ENCODE assay signal across 1 cellular context in genomic region chr19:33392341-33393285, GRCh38.
A peak's percentile ranks its signal among the peaks of the same experiment; 100 is the strongest.
TF ChIP-seq lines count a peak whose summit lies in the region.

No MANE protein-coding gene starts in this region.

TF ChIP-seq in HepG2, 621 proteins besides CTCF, POLR2A, EP300 and RAD21 (continued from another document and continues in another):
- TF ChIP-seq ZNF687 (CRISPR knock-in tag; IDR thresholded peaks at IDR 0.05) (peak; percentile 100), ZNF430 (CRISPR knock-in tag; IDR thresholded peaks at IDR 0.05) (peak; percentile 100), TMF1 (CRISPR knock-in tag; IDR thresholded peaks at IDR 0.05; ENCODE audit: low read depth) (peak; percentile 99), U2AF2 (IDR thresholded peaks at IDR 0.05; ENCODE audit: low read depth, low read length) (no peak), IRF2 (CRISPR knock-in tag; IDR thresholded peaks at IDR 0.05) (peak; percentile 93), PCBP2 (optimal IDR thresholded peaks at IDR 0.05; ENCODE audit: low read depth, low read length, poor library complexity, severe bottlenecking) (no peak), ZMAT5 (CRISPR knock-in tag; IDR thresholded peaks at IDR 0.05; ENCODE audit: borderline replicate concordance, low read depth) (no peak), DBP (CRISPR knock-in tag; IDR thresholded peaks at IDR 0.05; ENCODE audit: not compliant biosample characterization) (peak; percentile 94), ZEB1 (IDR thresholded peaks at IDR 0.05; ENCODE audit: insufficient replicate concordance, low read depth) (no peak), SRF (IDR thresholded peaks at IDR 0.05; ENCODE audit: low read depth, low read length) (no peak), TFDP1 (CRISPR knock-in tag; IDR thresholded peaks at IDR 0.05; ENCODE audit: borderline replicate concordance) (peak; percentile 98), RFX3 (CRISPR knock-in tag; IDR thresholded peaks at IDR 0.05) (no peak), EHMT2 (IDR thresholded peaks at IDR 0.05; ENCODE audit: borderline replicate concordance, low read depth, low read length) (no peak), ZMYM3 (CRISPR knock-in tag; IDR thresholded peaks at IDR 0.05) (peak; percentile 87; the same call in 1 of the 2 replicates), HOXA7 (CRISPR knock-in tag; IDR thresholded peaks at IDR 0.05) (0 out of 2 replicates have a peak, but pooled peaks have one; percentile 79), POLR2AphosphoS5 (IDR thresholded peaks at IDR 0.05; ENCODE audit: low read depth, low read length) (peak; percentile 36; the same call in 1 of the 2 replicates), PREB (CRISPR knock-in tag; IDR thresholded peaks at IDR 0.05) (peak; percentile 99), ZNF296 (CRISPR knock-in tag; conservative IDR thresholded peaks at IDR 0.05) (peak; percentile 99), PAWR (CRISPR knock-in tag; IDR thresholded peaks at IDR 0.05; ENCODE audit: borderline replicate concordance) (no peak), NFE2L1 (CRISPR knock-in tag; IDR thresholded peaks at IDR 0.05; ENCODE audit: borderline replicate concordance) (peak; percentile 96), ZUFSP (CRISPR knock-in tag; IDR thresholded peaks at IDR 0.05; ENCODE audit: borderline replicate concordance) (no peak), ZNF614 (CRISPR knock-in tag; IDR thresholded peaks at IDR 0.05; ENCODE audit: borderline replicate concordance) (peak; percentile 95; the same call in 1 of the 2 replicates), FOSL2 (CRISPR knock-in tag; IDR thresholded peaks at IDR 0.05) (peak; percentile 79), HDAC1 (CRISPR knock-in tag; IDR thresholded peaks at IDR 0.05) (peak; percentile 93), FOXO4 (CRISPR knock-in tag; conservative IDR thresholded peaks at IDR 0.05) (peak; percentile 99), MATR3 (CRISPR knock-in tag; IDR thresholded peaks at IDR 0.05) (no peak), ZNF737 (CRISPR knock-in tag; IDR thresholded peaks at IDR 0.05; ENCODE audit: borderline replicate concordance) (peak; percentile 100), HINFP (CRISPR knock-in tag; IDR thresholded peaks at IDR 0.05; ENCODE audit: low read depth) (peak; percentile 95), SP1 (IDR thresholded peaks at IDR 0.05) (no peak), SP1 (CRISPR knock-in tag; IDR thresholded peaks at IDR 0.05) (peak; percentile 74), ZNF572 (CRISPR knock-in tag; IDR thresholded peaks at IDR 0.05) (peak; percentile 98), TGIF2 (CRISPR knock-in tag; IDR thresholded peaks at IDR 0.05) (peak; percentile 98), NR1H2 (CRISPR knock-in tag; IDR thresholded peaks at IDR 0.05; ENCODE audit: borderline replicate concordance, low read depth) (peak; percentile 97), CEBPZ (IDR thresholded peaks at IDR 0.05; ENCODE audit: low read length) (no peak), ZNF598 (CRISPR knock-in tag; IDR thresholded peaks at IDR 0.05; ENCODE audit: borderline replicate concordance) (peak; percentile 92), TCF12 (IDR thresholded peaks at IDR 0.05) (no peak), TCF12 (CRISPR knock-in tag; IDR thresholded peaks at IDR 0.05) (peak; percentile 92), BRD4 (CRISPR knock-in tag; IDR thresholded peaks at IDR 0.05) (peak; percentile 98), SNAPC4 (CRISPR knock-in tag; IDR thresholded peaks at IDR 0.05) (peak; percentile 98), ZNF792 (CRISPR knock-in tag; IDR thresholded peaks at IDR 0.05) (peak; percentile 95; the same call in 1 of the 2 replicates)
